In genomic region chr7:67525588-67525987, GRCh38 we compare ENCODE assay signal across 1 cellular context.
TF ChIP-seq lines count a peak whose summit lies in the region.

No MANE protein-coding gene starts in this region.

TF ChIP-seq in GM23338, 12 proteins besides CTCF, POLR2A, EP300 and RAD21 (continued from another document):
- TF ChIP-seq, protein P1, sequence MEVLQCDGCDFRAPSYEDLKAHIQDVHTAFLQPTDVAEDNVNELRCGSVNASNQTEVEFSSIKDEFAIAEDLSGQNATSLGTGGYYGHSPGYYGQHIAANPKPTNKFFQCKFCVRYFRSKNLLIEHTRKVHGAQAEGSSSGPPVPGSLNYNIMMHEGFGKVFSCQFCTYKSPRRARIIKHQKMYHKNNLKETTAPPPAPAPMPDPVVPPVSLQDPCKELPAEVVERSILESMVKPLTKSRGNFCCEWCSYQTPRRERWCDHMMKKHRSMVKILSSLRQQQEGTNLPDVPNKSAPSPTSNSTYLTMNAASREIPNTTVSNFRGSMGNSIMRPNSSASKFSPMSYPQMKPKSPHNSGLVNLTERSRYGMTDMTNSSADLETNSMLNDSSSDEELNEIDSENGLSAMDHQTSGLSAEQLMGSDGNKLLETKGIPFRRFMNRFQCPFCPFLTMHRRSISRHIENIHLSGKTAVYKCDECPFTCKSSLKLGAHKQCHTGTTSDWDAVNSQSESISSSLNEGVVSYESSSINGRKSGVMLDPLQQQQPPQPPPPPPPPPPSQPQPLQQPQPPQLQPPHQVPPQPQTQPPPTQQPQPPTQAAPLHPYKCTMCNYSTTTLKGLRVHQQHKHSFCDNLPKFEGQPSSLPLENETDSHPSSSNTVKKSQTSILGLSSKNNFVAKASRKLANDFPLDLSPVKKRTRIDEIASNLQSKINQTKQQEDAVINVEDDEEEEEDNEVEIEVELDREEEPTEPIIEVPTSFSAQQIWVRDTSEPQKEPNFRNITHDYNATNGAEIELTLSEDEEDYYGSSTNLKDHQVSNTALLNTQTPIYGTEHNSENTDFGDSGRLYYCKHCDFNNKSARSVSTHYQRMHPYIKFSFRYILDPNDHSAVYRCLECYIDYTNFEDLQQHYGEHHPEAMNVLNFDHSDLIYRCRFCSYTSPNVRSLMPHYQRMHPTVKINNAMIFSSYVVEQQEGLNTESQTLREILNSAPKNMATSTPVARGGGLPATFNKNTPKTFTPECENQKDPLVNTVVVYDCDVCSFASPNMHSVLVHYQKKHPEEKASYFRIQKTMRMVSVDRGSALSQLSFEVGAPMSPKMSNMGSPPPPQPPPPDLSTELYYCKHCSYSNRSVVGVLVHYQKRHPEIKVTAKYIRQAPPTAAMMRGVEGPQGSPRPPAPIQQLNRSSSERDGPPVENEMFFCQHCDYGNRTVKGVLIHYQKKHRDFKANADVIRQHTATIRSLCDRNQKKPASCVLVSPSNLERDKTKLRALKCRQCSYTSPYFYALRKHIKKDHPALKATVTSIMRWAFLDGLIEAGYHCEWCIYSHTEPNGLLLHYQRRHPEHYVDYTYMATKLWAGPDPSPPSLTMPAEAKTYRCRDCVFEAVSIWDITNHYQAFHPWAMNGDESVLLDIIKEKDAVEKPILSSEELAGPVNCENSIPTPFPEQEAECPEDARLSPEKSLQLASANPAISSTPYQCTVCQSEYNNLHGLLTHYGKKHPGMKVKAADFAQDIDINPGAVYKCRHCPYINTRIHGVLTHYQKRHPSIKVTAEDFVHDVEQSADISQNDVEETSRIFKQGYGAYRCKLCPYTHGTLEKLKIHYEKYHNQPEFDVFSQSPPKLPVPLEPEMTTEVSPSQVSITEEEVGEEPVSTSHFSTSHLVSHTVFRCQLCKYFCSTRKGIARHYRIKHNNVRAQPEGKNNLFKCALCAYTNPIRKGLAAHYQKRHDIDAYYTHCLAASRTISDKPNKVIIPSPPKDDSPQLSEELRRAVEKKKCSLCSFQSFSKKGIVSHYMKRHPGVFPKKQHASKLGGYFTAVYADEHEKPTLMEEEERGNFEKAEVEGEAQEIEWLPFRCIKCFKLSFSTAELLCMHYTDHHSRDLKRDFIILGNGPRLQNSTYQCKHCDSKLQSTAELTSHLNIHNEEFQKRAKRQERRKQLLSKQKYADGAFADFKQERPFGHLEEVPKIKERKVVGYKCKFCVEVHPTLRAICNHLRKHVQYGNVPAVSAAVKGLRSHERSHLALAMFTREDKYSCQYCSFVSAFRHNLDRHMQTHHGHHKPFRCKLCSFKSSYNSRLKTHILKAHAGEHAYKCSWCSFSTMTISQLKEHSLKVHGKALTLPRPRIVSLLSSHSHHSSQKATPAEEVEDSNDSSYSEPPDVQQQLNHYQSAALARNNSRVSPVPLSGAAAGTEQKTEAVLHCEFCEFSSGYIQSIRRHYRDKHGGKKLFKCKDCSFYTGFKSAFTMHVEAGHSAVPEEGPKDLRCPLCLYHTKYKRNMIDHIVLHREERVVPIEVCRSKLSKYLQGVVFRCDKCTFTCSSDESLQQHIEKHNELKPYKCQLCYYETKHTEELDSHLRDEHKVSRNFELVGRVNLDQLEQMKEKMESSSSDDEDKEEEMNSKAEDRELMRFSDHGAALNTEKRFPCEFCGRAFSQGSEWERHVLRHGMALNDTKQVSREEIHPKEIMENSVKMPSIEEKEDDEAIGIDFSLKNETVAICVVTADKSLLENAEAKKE (CRISPR knock-in tag; IDR thresholded peaks at IDR 0.05), result no peak
TF ChIP-seq in GM23338: peak in this region for 0.
